In genomic region chr6:30687659-30688431, GRCh38 we compare ENCODE assay signal across 6 cellular contexts. TPM values are rescaled to one million over a fixed set of nuclear protein-coding genes. Genes with fewer than 3 reads are reported as not detected.
DNase-seq lines count a peak whose midpoint lies in the region; ATAC-seq, FAIRE-seq and TF ChIP-seq lines count a peak whose summit lies in the region.

No MANE protein-coding gene starts in this region.

- H3K9me3 Mint-ChIP-seq in activated T-cell treated with anti-CD3 and anti-CD28 coated beads, Interleukin-2, amount 50 U/mL, for 72 hours, result no peaks in the 10 kb centered on the region

- H3K27me3 ChIP-seq in lung (ENCODE audit: control insufficient read depth, insufficient read depth), result no peaks in the 10 kb centered on the region

- DNase-seq in GM18507 (ENCODE audit: extremely low spot score, insufficient read length, low read depth) (no peak), lung (ENCODE audit: low spot score) (no peak), DMS79 treated with DMSO at 0.1 percent for 48 hours (lab: John Stamatoyannopoulos, UW) (no peak)
- no peak for DNase-seq in activated T-cell treated with anti-CD3 and anti-CD28 coated beads, Interleukin-2, amount 50 U/mL, for 72 hours

- peak; percentile 44 for FAIRE-seq in GM18507 (lab: Jason Lieb, UNC)

- peak overlapping the region; percentile 96 to 98 for H3K4me3 Mint-ChIP-seq in activated T-cell treated with anti-CD3 and anti-CD28 coated beads, Interleukin-2, amount 50 U/mL, for 72 hours

- H3K36me3 ChIP-seq in lung (ENCODE audit: control insufficient read depth in 2 of 2, insufficient read depth in 2 of 2, low read length in 2 of 2), result peaks cover 0 to 1% of the 10 kb centered on the region in 2 donors

- no peaks in the 10 kb centered on the region for H3K9me3 ChIP-seq in lung (ENCODE audit: control insufficient read depth in 2 of 2, insufficient read depth in 1 of 2, low read length in 1 of 2)

- H3K27ac Mint-ChIP-seq in activated T-cell treated with anti-CD3 and anti-CD28 coated beads, Interleukin-2, amount 50 U/mL, for 72 hours, result peak overlapping the region; percentile 63

- WGBS in lung, 2 donors, result 19 to 22% methylated on average over 22 of the region's 22 CpGs

- peaks cover 41% of the 10 kb centered on the region for H3K4me1 Mint-ChIP-seq in activated T-cell treated with anti-CD3 and anti-CD28 coated beads, Interleukin-2, amount 50 U/mL, for 72 hours (ENCODE audit: low read depth)

- peak overlapping the region; percentile 66 for H3K4me3 ChIP-seq in lung

- no peak for ATAC-seq in activated T-cell treated with anti-CD3 and anti-CD28 coated beads, Interleukin-2, amount 50 U/mL, for 72 hours (replicated peaks in 1 of 2)
- ATAC-seq in lung (ENCODE audit: insufficient read depth, low FRiP score), result no peak
- no peak for ATAC-seq in GM19455 (IDR thresholded peaks at IDR 0.05; ENCODE audit: unreplicated experiment)
- no peak for ATAC-seq in GM21723 (IDR thresholded peaks at IDR 0.05; ENCODE audit: unreplicated experiment)

- H3K36me3 Mint-ChIP-seq in activated T-cell treated with anti-CD3 and anti-CD28 coated beads, Interleukin-2, amount 50 U/mL, for 72 hours (ENCODE audit: insufficient read depth in 2 of 2), result peaks cover 25 to 29% of the 10 kb centered on the region in 2 donors

- H3K4me1 ChIP-seq in lung (ENCODE audit: control insufficient read depth in 2 of 2, insufficient read depth in 2 of 2, low read length in 2 of 2), result peaks cover 0 to 3% of the 10 kb centered on the region in 2 donors

- peak overlapping the region; percentile 95 to 98 for H3K27ac ChIP-seq in lung (ENCODE audit: low read depth in 1 of 2, low read length in 1 of 2)

- no peaks in the 10 kb centered on the region for H3K27me3 Mint-ChIP-seq in activated T-cell treated with anti-CD3 and anti-CD28 coated beads, Interleukin-2, amount 50 U/mL, for 72 hours (ENCODE audit: low read depth)

- no peak for TF ChIP-seq CTCF in lung (IDR thresholded peaks at IDR 0.05; ENCODE audit: control extremely low read depth, extremely low read depth)

RNA-seq across cellular contexts. Expression of gene PPP1R18, which starts 1.4 kb away (rescaled TPM):
- total RNA-seq in activated T-cell treated with anti-CD3 and anti-CD28 coated beads, Interleukin-2, amount 50 U/mL, for 72 hours, result 100 to 1,000 TPM; 179 to 200 TPM
- total RNA-seq in lung, result 10 to 100 TPM; 28.2 to 63.9 TPM
- 100 to 1,000 TPM in 1 of 2 donors, 10 to 100 TPM in 1; 69.3 to 155 TPM for polyA plus RNA-seq in lung

RNA-seq across cellular contexts. Expression of gene NRM, which starts 2.9 kb away (rescaled TPM):
- 10 to 100 TPM; 26.9 to 29.6 TPM for total RNA-seq in activated T-cell treated with anti-CD3 and anti-CD28 coated beads, Interleukin-2, amount 50 U/mL, for 72 hours
- total RNA-seq in lung, result 10 to 100 TPM in 1 of 2 donors, 1 to 10 TPM in 1; 5.1 to 15.9 TPM
- polyA plus RNA-seq in lung, result 10 to 100 TPM; 16.0 to 18.7 TPM

RNA-seq across cellular contexts. Expression of gene DHX16, which starts 15.0 kb away (rescaled TPM):
- 10 to 100 TPM; 39.2 to 43.0 TPM for total RNA-seq in activated T-cell treated with anti-CD3 and anti-CD28 coated beads, Interleukin-2, amount 50 U/mL, for 72 hours
- total RNA-seq in lung, result 10 to 100 TPM; 28.7 to 31.7 TPM
- 10 to 100 TPM; 23.4 to 31.4 TPM for polyA plus RNA-seq in lung

RNA-seq across cellular contexts. Expression of gene MDC1, which starts 29.2 kb away (rescaled TPM):
- 100 to 1,000 TPM; 102 to 127 TPM for total RNA-seq in activated T-cell treated with anti-CD3 and anti-CD28 coated beads, Interleukin-2, amount 50 U/mL, for 72 hours
- 10 to 100 TPM; 13.7 to 34.0 TPM for total RNA-seq in lung
- polyA plus RNA-seq in lung, result 10 to 100 TPM in 1 of 2 donors, 1 to 10 TPM in 1; 9.9 to 11.0 TPM

RNA-seq across cellular contexts. Expression of gene TUBB, which starts 32.3 kb away (rescaled TPM):
- total RNA-seq in activated T-cell treated with anti-CD3 and anti-CD28 coated beads, Interleukin-2, amount 50 U/mL, for 72 hours, result 100 to 1,000 TPM; 668 to 724 TPM
- 100 to 1,000 TPM; 292 to 403 TPM for total RNA-seq in lung
- 100 to 1,000 TPM; 171 to 303 TPM for polyA plus RNA-seq in lung
